ENCODE assay signal across 32 cellular contexts in genomic region chr19:5040544-5041167, GRCh38.
"Had no signal": no experiment of that assay in that cellular context is flagged by ENCODE, and none has a peak within 500 bp of the region (broad histone marks: within the 10 kb centered on the region; RNA-seq: fewer than 3 reads in every experiment).

No MANE protein-coding gene starts in this region.

- H3K4me3 ChIP-seq: ascending aorta, body of pancreas, MG63, SJSA1 had no signal

- H3K36me3 ChIP-seq: MG63 had no signal

- H3K4me3 Mint-ChIP-seq: activated CD4-positive, alpha-beta T cell treated with anti-CD3 and anti-CD28 coated beads, Interleukin-2, amount 10 ng/mL, durations not matched to agents 24 days and 14 days; activated CD8-positive, alpha-beta memory T cell treated with anti-CD3 and anti-CD28 coated beads, Interleukin-2, amount 10 ng/mL, durations not matched to agents 7 days and 5 days; activated naive CD4-positive, alpha-beta T cell treated with anti-CD3 and anti-CD28 coated beads, Interleukin-2, amount 50 U/mL, for 24 hours; activated T-cell treated with anti-CD3 and anti-CD28 coated beads, Interleukin-2, amount 50 U/mL, for 24 hours; activated T-helper 1 cell treated with anti-CD3 and anti-CD28 coated beads, Interleukin-12 subunit alpha, Interleukin-12 subunit beta, Interleukin-2, Interleukin-4 antibody, amounts not matched to agents 30 ng/mL and 10 ng/mL and 1 ng/mL, durations not matched to agents 14 hours and 24 hours and 36 hours; WTC11 had no signal

- H3K9me3 ChIP-seq: ascending aorta, body of pancreas, MG63, SJSA1 had no signal

- DNase-seq: activated CD4-positive, alpha-beta T cell treated with anti-CD3 and anti-CD28 coated beads for 1 hour; activated CD4-positive, alpha-beta T cell treated with anti-CD3 and anti-CD28 coated beads, Interleukin-2, amount 10 ng/mL, durations not matched to agents 24 days and 14 days; activated CD4-positive, alpha-beta T cell treated with anti-CD3 and anti-CD28 coated beads, Interleukin-2, amount 50 U/mL, for 48 hours; activated CD8-positive, alpha-beta memory T cell treated with anti-CD3 and anti-CD28 coated beads, Interleukin-2, amount 10 ng/mL, durations not matched to agents 7 days and 5 days; activated effector memory CD4-positive, alpha-beta T cell treated with Interleukin-2 at 50 U/mL for 16 hours; activated naive CD4-positive, alpha-beta T cell; activated T-cell treated with anti-CD3 and anti-CD28 coated beads, Interleukin-2, amount 50 U/mL, for 24 hours; amniotic stem cell; body of pancreas; MG63; NCI-H1092 treated with DMSO at 0.1 percent for 48 hours; NCI-H1417 treated with DMSO at 0.1 percent for 48 hours; NCI-H1694; NCI-H2029; NCI-H2107; NCI-H2171 treated with DMSO at 0.1 percent for 48 hours; NCI-H345; NCI-H510A; NCI-H526 treated with DMSO at 0.1 percent for 48 hours; NCI-H82; RPMI8226; SHP77; SW 1271; T-helper 9 cell had no signal

- H3K4me1 Mint-ChIP-seq: activated CD8-positive, alpha-beta memory T cell treated with anti-CD3 and anti-CD28 coated beads, Interleukin-2, amount 10 ng/mL, durations not matched to agents 7 days and 5 days; activated naive CD4-positive, alpha-beta T cell treated with anti-CD3 and anti-CD28 coated beads, Interleukin-2, amount 50 U/mL, for 24 hours; WTC11 had no signal

- H3K4me1 ChIP-seq: ascending aorta had no signal

- H3K27me3 Mint-ChIP-seq: activated CD4-positive, alpha-beta T cell treated with anti-CD3 and anti-CD28 coated beads, Interleukin-2, amount 10 ng/mL, durations not matched to agents 24 days and 14 days; activated CD8-positive, alpha-beta memory T cell treated with anti-CD3 and anti-CD28 coated beads, Interleukin-2, amount 10 ng/mL, durations not matched to agents 7 days and 5 days; activated naive CD4-positive, alpha-beta T cell treated with anti-CD3 and anti-CD28 coated beads, Interleukin-2, amount 50 U/mL, for 24 hours; activated T-cell treated with anti-CD3 and anti-CD28 coated beads, Interleukin-2, amount 50 U/mL, for 24 hours had no signal

- H3K27ac ChIP-seq: ascending aorta, body of pancreas, SJSA1 had no signal

- H3K27me3 ChIP-seq: ascending aorta, body of pancreas, MG63, SJSA1 had no signal

- FAIRE-seq: bronchial epithelial cell had no signal

- H3K27ac Mint-ChIP-seq: activated CD4-positive, alpha-beta T cell treated with anti-CD3 and anti-CD28 coated beads, Interleukin-2, amount 10 ng/mL, durations not matched to agents 24 days and 14 days; activated CD8-positive, alpha-beta memory T cell treated with anti-CD3 and anti-CD28 coated beads, Interleukin-2, amount 10 ng/mL, durations not matched to agents 7 days and 5 days; activated naive CD4-positive, alpha-beta T cell treated with anti-CD3 and anti-CD28 coated beads, Interleukin-2, amount 50 U/mL, for 24 hours; activated T-cell treated with anti-CD3 and anti-CD28 coated beads, Interleukin-2, amount 50 U/mL, for 24 hours; activated T-helper 1 cell treated with anti-CD3 and anti-CD28 coated beads, Interleukin-12 subunit alpha, Interleukin-12 subunit beta, Interleukin-2, Interleukin-4 antibody, amounts not matched to agents 30 ng/mL and 10 ng/mL and 1 ng/mL, durations not matched to agents 14 hours and 24 hours and 36 hours; WTC11 had no signal

- ATAC-seq: activated CD8-positive, alpha-beta memory T cell treated with anti-CD3 and anti-CD28 coated beads, Interleukin-2, amount 10 ng/mL, durations not matched to agents 7 days and 5 days; body of pancreas; Panc1; SK-N-SH treated with all-trans-retinoic acid at 6 μM for 48 hours; WTC11 had no signal

- H3K36me3 Mint-ChIP-seq: activated naive CD4-positive, alpha-beta T cell treated with anti-CD3 and anti-CD28 coated beads, Interleukin-2, amount 50 U/mL, for 24 hours had no signal
